ENCODE assay signal across 1 cellular context in the genomic region with DNA sequence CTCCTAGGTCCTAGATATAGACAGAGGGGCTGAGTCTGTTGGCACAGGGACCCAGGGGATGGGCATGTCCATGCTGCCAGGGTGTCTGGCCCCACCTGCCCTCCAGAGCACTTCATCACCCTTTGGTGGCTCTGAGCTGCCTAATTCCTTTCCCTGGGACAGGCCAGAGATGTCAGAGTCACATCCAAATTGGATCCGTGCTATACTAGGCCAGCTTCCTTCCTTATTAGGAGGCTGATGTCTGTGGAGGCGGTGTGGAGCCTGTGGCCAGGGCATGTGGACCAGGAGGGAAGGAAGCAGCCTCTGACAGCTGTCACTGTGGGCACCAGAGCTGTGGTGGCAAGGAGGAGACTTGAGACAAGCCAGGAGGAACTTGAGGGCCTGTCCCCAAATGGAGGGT.
TF ChIP-seq lines count a peak whose summit lies in the region.

No MANE protein-coding gene starts in this region.

TF ChIP-seq in HepG2, 621 proteins besides CTCF, POLR2A, EP300 and RAD21 (continued from another document):
- TF ChIP-seq LRRFIP1 (CRISPR knock-in tag; conservative IDR thresholded peaks at IDR 0.05) (no peak), ZKSCAN8 (CRISPR knock-in tag; IDR thresholded peaks at IDR 0.05; ENCODE audit: borderline replicate concordance) (no peak), PCBP2 (optimal IDR thresholded peaks at IDR 0.05; ENCODE audit: low read depth, low read length, poor library complexity, severe bottlenecking) (no peak), SP1 (IDR thresholded peaks at IDR 0.05) (no peak), SP1 (CRISPR knock-in tag; IDR thresholded peaks at IDR 0.05) (no peak), HOMEZ (CRISPR knock-in tag; IDR thresholded peaks at IDR 0.05; ENCODE audit: low read depth) (no peak), TRIM24 (CRISPR knock-in tag; IDR thresholded peaks at IDR 0.05) (no peak), ZGPAT (CRISPR knock-in tag; IDR thresholded peaks at IDR 0.05) (no peak), ZNF33A (CRISPR knock-in tag; IDR thresholded peaks at IDR 0.05; ENCODE audit: borderline replicate concordance) (no peak), ZMYM2 (CRISPR knock-in tag; IDR thresholded peaks at IDR 0.05) (no peak), ZNF619 (CRISPR knock-in tag; IDR thresholded peaks at IDR 0.05) (no peak), PTBP1 (IDR thresholded peaks at IDR 0.05; ENCODE audit: low read depth, low read length, poor library complexity, severe bottlenecking) (no peak), ZSCAN30 (CRISPR knock-in tag; IDR thresholded peaks at IDR 0.05) (no peak), ZBTB21 (CRISPR knock-in tag; IDR thresholded peaks at IDR 0.05) (no peak), SAP130 (CRISPR knock-in tag; IDR thresholded peaks at IDR 0.05; ENCODE audit: low read depth) (no peak), ZNF570 (CRISPR knock-in tag; IDR thresholded peaks at IDR 0.05; ENCODE audit: borderline replicate concordance) (no peak)
- TF ChIP-seq, protein P1, sequence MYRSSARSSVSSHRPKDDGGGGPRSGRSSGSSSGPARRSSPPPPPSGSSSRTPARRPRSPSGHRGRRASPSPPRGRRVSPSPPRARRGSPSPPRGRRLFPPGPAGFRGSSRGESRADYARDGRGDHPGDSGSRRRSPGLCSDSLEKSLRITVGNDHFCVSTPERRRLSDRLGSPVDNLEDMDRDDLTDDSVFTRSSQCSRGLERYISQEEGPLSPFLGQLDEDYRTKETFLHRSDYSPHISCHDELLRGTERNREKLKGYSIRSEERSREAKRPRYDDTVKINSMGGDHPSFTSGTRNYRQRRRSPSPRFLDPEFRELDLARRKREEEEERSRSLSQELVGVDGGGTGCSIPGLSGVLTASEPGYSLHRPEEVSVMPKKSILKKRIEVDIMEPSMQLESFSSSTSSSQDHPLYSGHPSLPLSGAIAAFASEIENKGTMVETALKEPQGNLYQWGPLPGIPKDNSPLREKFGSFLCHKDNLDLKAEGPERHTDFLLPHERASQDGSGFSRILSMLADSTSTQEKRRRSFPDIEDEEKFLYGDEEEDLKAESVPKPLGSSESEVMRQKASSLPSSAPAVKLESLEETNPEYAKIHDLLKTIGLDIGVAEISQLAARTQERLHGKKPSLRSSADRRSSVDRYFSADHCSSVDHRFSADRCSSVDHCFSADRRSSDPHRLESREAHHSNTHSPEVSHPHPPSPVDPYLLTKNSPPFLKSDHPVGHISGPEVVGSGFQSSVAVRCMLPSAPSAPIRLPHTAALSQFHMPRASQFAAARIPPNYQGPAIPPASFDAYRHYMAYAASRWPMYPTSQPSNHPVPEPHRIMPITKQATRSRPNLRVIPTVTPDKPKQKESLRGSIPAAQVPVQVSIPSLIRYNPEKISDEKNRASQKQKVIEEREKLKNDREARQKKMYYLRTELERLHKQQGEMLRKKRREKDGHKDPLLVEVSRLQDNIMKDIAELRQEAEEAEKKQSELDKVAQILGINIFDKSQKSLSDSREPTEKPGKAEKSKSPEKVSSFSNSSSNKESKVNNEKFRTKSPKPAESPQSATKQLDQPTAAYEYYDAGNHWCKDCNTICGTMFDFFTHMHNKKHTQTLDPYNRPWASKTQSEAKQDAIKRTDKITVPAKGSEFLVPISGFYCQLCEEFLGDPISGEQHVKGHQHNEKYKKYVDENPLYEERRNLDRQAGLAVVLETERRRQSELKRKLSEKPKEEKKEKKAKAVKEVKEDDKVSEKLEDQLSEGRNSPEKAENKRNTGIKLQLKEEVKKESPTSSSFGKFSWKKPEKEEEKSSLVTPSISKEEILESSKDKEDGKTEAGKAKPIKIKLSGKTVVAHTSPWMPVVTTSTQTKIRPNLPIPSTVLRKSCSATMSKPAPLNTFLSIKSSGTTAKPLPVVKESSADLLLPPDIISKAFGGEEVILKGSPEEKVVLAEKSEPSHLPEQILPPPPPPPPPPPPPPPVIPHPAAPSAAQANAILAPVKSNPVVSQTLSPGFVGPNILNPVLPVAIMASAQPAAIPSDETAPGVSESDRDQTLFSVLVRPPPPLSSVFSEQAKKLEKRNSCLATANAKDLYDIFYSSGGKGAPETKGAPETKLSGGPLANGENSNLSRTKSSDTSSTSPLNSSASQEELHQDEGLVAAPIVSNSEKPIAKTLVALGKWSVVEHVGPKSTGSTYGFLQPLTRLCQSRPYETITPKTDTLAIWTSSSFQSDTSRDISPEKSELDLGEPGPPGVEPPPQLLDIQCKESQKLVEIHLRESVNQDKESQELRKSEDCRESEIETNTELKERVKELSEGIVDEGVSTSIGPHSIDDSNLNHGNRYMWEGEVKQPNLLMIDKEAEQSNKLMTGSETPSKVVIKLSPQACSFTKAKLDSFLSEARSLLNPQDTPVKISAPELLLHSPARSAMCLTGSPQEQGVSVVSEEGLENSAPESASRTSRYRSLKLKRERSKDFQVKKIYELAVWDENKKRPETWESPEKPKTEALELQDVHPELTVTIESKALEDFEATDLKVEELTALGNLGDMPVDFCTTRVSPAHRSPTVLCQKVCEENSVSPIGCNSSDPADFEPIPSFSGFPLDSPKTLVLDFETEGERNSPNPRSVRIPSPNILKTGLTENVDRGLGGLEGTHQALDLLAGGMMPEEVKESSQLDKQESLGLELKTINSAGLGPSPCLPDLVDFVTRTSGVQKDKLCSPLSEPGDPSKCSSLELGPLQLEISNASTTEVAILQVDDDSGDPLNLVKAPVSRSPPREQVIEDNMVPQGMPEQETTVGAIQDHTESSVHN (CRISPR knock-in tag; IDR thresholded peaks at IDR 0.05) = no peak
